ENCODE assay signal across 26 cellular contexts in genomic region chr11:121036981-121037380, GRCh38.
"Had no signal": no experiment of that assay in that cellular context is flagged by ENCODE, and none has a peak within 500 bp of the region (broad histone marks: within the 10 kb centered on the region; RNA-seq: fewer than 3 reads in every experiment).

No MANE protein-coding gene starts in this region.

- H3K9me3 Mint-ChIP-seq: effector memory CD8-positive, alpha-beta T cell; mesothelial cell of epicardium; naive B cell; nephron progenitor cell had no signal

- H3K27ac Mint-ChIP-seq: effector memory CD8-positive, alpha-beta T cell; mesothelial cell of epicardium; nephron progenitor cell had no signal

- ATAC-seq: effector memory CD8-positive, alpha-beta T cell; esophagus mucosa; gastrocnemius medialis; left lobe of liver; mucosa of descending colon; sciatic nerve had no signal

- H3K27ac ChIP-seq: gastrocnemius medialis, prostate gland, right atrium auricular region, testis, tibial artery, upper lobe of left lung had no signal

- H3K27me3 ChIP-seq: gastrocnemius medialis, right atrium auricular region, spleen, testis, tibial artery, upper lobe of left lung had no signal

- H3K36me3 ChIP-seq: gastrocnemius medialis, prostate gland, right atrium auricular region, spleen, tibial artery, upper lobe of left lung had no signal

- H3K4me3 Mint-ChIP-seq: effector memory CD8-positive, alpha-beta T cell; mesothelial cell of epicardium; naive B cell; nephron progenitor cell had no signal

- H3K4me3 ChIP-seq: gastrocnemius medialis, mucosa of descending colon, prostate gland, right atrium auricular region, spleen, testis, tibial artery, upper lobe of left lung had no signal

- FAIRE-seq: endometrium, keratinocyte, urothelium cell line had no signal

- H3K4me1 ChIP-seq: gastrocnemius medialis, prostate gland, tibial artery had no signal

- DNase-seq: cortex of kidney; effector memory CD8-positive, alpha-beta T cell; foreskin fibroblast; gastrocnemius medialis; head of caudate nucleus; mesenchymal stem cell; mucosa of descending colon; naive B cell; nephron progenitor cell; nucleus accumbens; spleen; stimulated activated CD4-positive, alpha-beta T cell treated with anti-CD3 and anti-CD28 coated beads, Interleukin-2, amount 100 ng/mL, for 48 hours; stimulated activated naive CD4-positive, alpha-beta T cell treated with Interleukin-2 at 50 U/mL for 16 hours; substantia nigra; testis; tibial artery; upper lobe of left lung had no signal

- H3K27me3 Mint-ChIP-seq: effector memory CD8-positive, alpha-beta T cell; naive B cell had no signal

- H3K9me3 ChIP-seq: gastrocnemius medialis, mucosa of descending colon, prostate gland, right atrium auricular region, spleen, testis, tibial artery, upper lobe of left lung had no signal
